Comparison of ENCODE assay signal across 30 cellular contexts in the genomic region with DNA sequence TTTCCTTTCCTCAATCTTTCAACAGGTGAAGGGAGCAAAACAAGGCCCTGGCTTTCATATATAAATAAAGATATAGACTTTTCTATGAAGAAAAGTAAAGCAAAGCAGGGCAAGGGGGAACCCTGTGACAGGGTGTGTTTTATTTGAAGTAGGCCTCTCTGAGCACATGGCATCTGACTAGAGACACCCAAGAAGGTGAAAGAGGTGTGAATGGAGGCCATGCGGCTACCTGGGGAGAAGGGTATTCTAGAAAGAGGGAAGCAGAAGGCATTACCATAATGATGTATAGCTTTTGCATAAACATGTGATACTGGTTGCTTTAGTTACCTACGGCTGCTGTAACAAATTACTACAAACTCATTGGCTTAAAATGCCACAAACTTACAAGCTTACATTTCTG.
"Had no signal": no experiment of that assay in that cellular context is flagged by ENCODE, and none has a peak within 500 bp of the region (broad histone marks: within the 10 kb centered on the region; RNA-seq: fewer than 3 reads in every experiment).

No MANE protein-coding gene starts in this region.

- H3K4me3 ChIP-seq: neural progenitor cell, ovary, psoas muscle, right lobe of liver, sigmoid colon, suprapubic skin, testis, tibial artery, transverse colon, upper lobe of right lung, vagina had no signal

- ATAC-seq: natural killer cell; psoas muscle; stimulated activated effector memory CD8-positive, alpha-beta T cell treated with anti-CD3 and anti-CD28 coated beads, Interleukin-12 subunit alpha, Interleukin-12 subunit beta, amount 100 ng/mL, for 72 hours; stimulated activated naive B cell treated with anti-CD40 and anti-IgM and Interleukin-4, amounts not matched to agents 10 μg/mL and 1 μg/mL and 100 μg/mL, for 72 hours; stimulated activated naive CD8-positive, alpha-beta T cell treated with anti-CD3 and anti-CD28 coated beads, Interleukin-15, amount 100 ng/mL, for 72 hours; stimulated activated naive CD8-positive, alpha-beta T cell treated with anti-CD3 and anti-CD28 coated beads, Interleukin-15, Interleukin-2, amounts not matched to agents 100 U/mL and 50 U/mL, for 24 hours had no signal

- H3K9ac ChIP-seq: neural progenitor cell, parathyroid adenoma had no signal

- H3K4me3 Mint-ChIP-seq: naive B cell; natural killer cell; nephron; neural progenitor cell; stimulated activated effector memory CD8-positive, alpha-beta T cell treated with anti-CD3 and anti-CD28 coated beads, Interleukin-12 subunit alpha, Interleukin-12 subunit beta, amount 100 ng/mL, for 72 hours; stimulated activated naive B cell treated with anti-CD40 and anti-IgM and Interleukin-4, amounts not matched to agents 10 μg/mL and 1 μg/mL and 100 μg/mL, for 72 hours; type B pancreatic cell had no signal

- H3K79me2 ChIP-seq: parathyroid adenoma had no signal

- H3K4me1 Mint-ChIP-seq: naive B cell; natural killer cell; nephron; neural progenitor cell; stimulated activated effector memory CD8-positive, alpha-beta T cell treated with anti-CD3 and anti-CD28 coated beads, Interleukin-12 subunit alpha, Interleukin-12 subunit beta, amount 100 ng/mL, for 72 hours; stimulated activated naive B cell treated with anti-CD40 and anti-IgM and Interleukin-4, amounts not matched to agents 10 μg/mL and 1 μg/mL and 100 μg/mL, for 72 hours; stimulated activated naive CD8-positive, alpha-beta T cell treated with anti-CD3 and anti-CD28 coated beads, Interleukin-15, amount 100 ng/mL, for 72 hours had no signal

- H3K27ac Mint-ChIP-seq: naive B cell; natural killer cell; nephron; neural progenitor cell; progenitor cell of endocrine pancreas; stimulated activated effector memory CD8-positive, alpha-beta T cell treated with anti-CD3 and anti-CD28 coated beads, Interleukin-12 subunit alpha, Interleukin-12 subunit beta, amount 100 ng/mL, for 72 hours; stimulated activated naive B cell treated with anti-CD40 and anti-IgM and Interleukin-4, amounts not matched to agents 10 μg/mL and 1 μg/mL and 100 μg/mL, for 72 hours; type B pancreatic cell had no signal

- H2AFZ ChIP-seq: neural progenitor cell, parathyroid adenoma had no signal

- H3K9me3 Mint-ChIP-seq: natural killer cell; nephron; neural progenitor cell; stimulated activated effector memory CD8-positive, alpha-beta T cell treated with anti-CD3 and anti-CD28 coated beads, Interleukin-12 subunit alpha, Interleukin-12 subunit beta, amount 100 ng/mL, for 72 hours; stimulated activated naive B cell treated with anti-CD40 and anti-IgM and Interleukin-4, amounts not matched to agents 10 μg/mL and 1 μg/mL and 100 μg/mL, for 72 hours; type B pancreatic cell had no signal

- H3K9me3 ChIP-seq: ovary, psoas muscle, right lobe of liver, sigmoid colon, suprapubic skin, testis, tibial artery, transverse colon, upper lobe of right lung, vagina had no signal

- H3K36me3 ChIP-seq: neural progenitor cell, ovary, right lobe of liver, sigmoid colon, suprapubic skin, transverse colon, upper lobe of right lung, vagina had no signal

- H3K4me1 ChIP-seq: neural progenitor cell, parathyroid adenoma, psoas muscle, right lobe of liver, suprapubic skin, testis, tibial artery, transverse colon, upper lobe of right lung, vagina had no signal

- H3K4me2 ChIP-seq: neural progenitor cell had no signal

- H3K27ac ChIP-seq: neural progenitor cell, ovary, parathyroid adenoma, psoas muscle, right lobe of liver, sigmoid colon, suprapubic skin, testis, tibial artery, transverse colon, upper lobe of right lung, vagina had no signal

- H3K27me3 ChIP-seq: neural progenitor cell, ovary, right lobe of liver, sigmoid colon, suprapubic skin, testis, tibial artery, transverse colon, upper lobe of right lung, vagina had no signal

- DNase-seq: naive B cell; natural killer cell; occipital lobe; ovary; posterior cingulate gyrus; psoas muscle; right cardiac atrium; right lobe of liver; sigmoid colon; small intestine; stimulated activated CD4-positive, alpha-beta T cell treated with anti-CD3 and anti-CD28 coated beads, Interleukin-15, amount 100 ng/mL, for 24 hours; stimulated activated CD4-positive, alpha-beta T cell treated with anti-CD3 and anti-CD28 coated beads, Interleukin-2, amount 100 ng/mL, for 24 hours; stimulated activated CD4-positive, alpha-beta T cell treated with anti-CD3 and anti-CD28 coated beads, Interleukin-2, amount 100 ng/mL, for 48 hours; stimulated activated CD4-positive, alpha-beta T cell treated with anti-CD3 and anti-CD28 coated beads, Interleukin-4, amount 100 ng/mL, for 24 hours; stimulated activated naive B cell treated with anti-CD40 and anti-IgM and Interleukin-4, amounts not matched to agents 10 μg/mL and 1 μg/mL and 100 μg/mL, for 72 hours; stimulated activated naive CD8-positive, alpha-beta T cell treated with anti-CD3 and anti-CD28 coated beads, Interleukin-15, amount 100 ng/mL, for 72 hours; stimulated activated naive CD8-positive, alpha-beta T cell treated with anti-CD3 and anti-CD28 coated beads, Interleukin-15, Interleukin-2, amounts not matched to agents 100 U/mL and 50 U/mL, for 24 hours; substantia nigra; testis; tibial artery; transverse colon; upper lobe of right lung had no signal

- H3K27me3 Mint-ChIP-seq: stimulated activated naive B cell treated with anti-CD40 and anti-IgM and Interleukin-4, amounts not matched to agents 10 μg/mL and 1 μg/mL and 100 μg/mL, for 72 hours; stimulated activated naive CD8-positive, alpha-beta T cell treated with anti-CD3 and anti-CD28 coated beads, Interleukin-15, amount 100 ng/mL, for 72 hours had no signal

- H3K36me3 Mint-ChIP-seq: naive B cell, natural killer cell had no signal

- FAIRE-seq: small intestine had no signal
